Comparison of ENCODE assay signal across 8 cellular contexts in the genomic region with DNA sequence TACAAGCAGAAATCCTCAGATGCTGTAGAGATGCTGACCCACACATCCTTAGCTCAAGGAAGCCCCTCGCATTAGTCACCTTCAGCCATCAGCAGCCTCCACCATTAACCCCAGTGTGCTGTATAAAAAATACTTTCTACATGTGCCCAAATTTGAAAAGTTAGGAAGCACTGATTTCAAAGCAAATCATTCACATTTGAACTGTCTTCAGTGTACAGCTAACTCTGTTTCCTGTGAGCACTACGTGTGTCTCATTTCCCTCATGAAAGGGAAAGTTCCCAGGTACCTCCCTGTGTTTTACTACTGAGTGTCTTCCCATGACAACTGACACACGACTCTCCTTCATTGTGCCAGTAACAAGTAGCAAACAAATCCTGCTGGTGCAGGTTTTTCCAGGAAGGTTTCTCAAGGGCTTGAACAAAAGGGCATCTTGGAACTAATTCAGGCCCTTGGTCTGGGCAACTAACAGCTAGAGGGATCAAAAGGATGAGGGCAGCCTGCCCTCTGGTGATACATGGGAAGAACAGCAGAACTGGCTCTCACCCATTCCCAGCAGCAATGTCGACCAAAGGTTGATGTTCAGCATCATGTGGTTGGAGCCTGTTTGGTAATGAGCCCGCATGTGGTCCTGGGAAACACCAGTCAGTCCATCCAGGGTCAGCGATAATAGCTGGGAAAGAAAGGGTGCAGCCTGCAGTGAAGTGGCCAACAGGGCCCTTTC. TPM values are rescaled to one million over a fixed set of nuclear protein-coding genes. Genes with fewer than 3 reads are reported as not detected.
A peak's percentile ranks its signal among the peaks of the same experiment; 100 is the strongest.
DNase-seq lines count a peak whose midpoint lies in the region; ATAC-seq, FAIRE-seq and TF ChIP-seq lines count a peak whose summit lies in the region.

No MANE protein-coding gene starts in this region.

- FAIRE-seq in D721Med (lab: Jason Lieb, UNC): no peak

- no peaks in the 10 kb centered on the region for H3K9me3 Mint-ChIP-seq in stimulated activated effector memory CD8-positive, alpha-beta T cell treated with anti-CD3 and anti-CD28 coated beads, Interleukin-12 subunit alpha, Interleukin-12 subunit beta, amount 100 ng/mL, for 72 hours

- TF ChIP-seq CTCF in D721Med (IDR thresholded peaks at IDR 0.05; ENCODE audit: insufficient read depth, missing control alignments): peak; percentile 61
- peak; percentile 53 for TF ChIP-seq CTCF in HFF-Myc (IDR thresholded peaks at IDR 0.05; ENCODE audit: low read depth, low read length, missing control alignments)

- intact Hi-C loops in left ventricle myocardium superior (cut with micrococcal nuclease): loop anchor here (10.0 kb wide), 1 partner anchor 141 kb away; the partner anchor contains the start of gene TAC4

- no peak overlapping the region for H3K27ac Mint-ChIP-seq in stimulated activated effector memory CD8-positive, alpha-beta T cell treated with anti-CD3 and anti-CD28 coated beads, Interleukin-12 subunit alpha, Interleukin-12 subunit beta, amount 100 ng/mL, for 72 hours

- peaks cover 45% of the 10 kb centered on the region for H3K4me1 Mint-ChIP-seq in stimulated activated effector memory CD8-positive, alpha-beta T cell treated with anti-CD3 and anti-CD28 coated beads, Interleukin-12 subunit alpha, Interleukin-12 subunit beta, amount 100 ng/mL, for 72 hours

- peaks cover 90% of the 10 kb centered on the region for H3K36me3 Mint-ChIP-seq in stimulated activated effector memory CD8-positive, alpha-beta T cell treated with anti-CD3 and anti-CD28 coated beads, Interleukin-12 subunit alpha, Interleukin-12 subunit beta, amount 100 ng/mL, for 72 hours

- ATAC-seq in left ventricle myocardium superior (peak; percentile 7), HG03442 (IDR thresholded peaks at IDR 0.05; ENCODE audit: unreplicated experiment) (no peak)
- no peak for ATAC-seq in stimulated activated effector memory CD8-positive, alpha-beta T cell treated with anti-CD3 and anti-CD28 coated beads, Interleukin-12 subunit alpha, Interleukin-12 subunit beta, amount 100 ng/mL, for 72 hours

- no peak overlapping the region for H3K4me3 ChIP-seq in HFF-Myc (replicated peaks; ENCODE audit: low read depth, low read length)

- DNase-seq in D721Med (ENCODE audit: insufficient read length, low spot score) (no peak), HFF-Myc (ENCODE audit: extremely low read depth, low read depth) (peak; percentile 12), UCSD-AML1 (lab: John Stamatoyannopoulos, UW; ENCODE audit: unreplicated experiment) (peak; percentile 33), left ventricle myocardium superior (no peak), cortex of kidney (lab: John Stamatoyannopoulos, UW) (no peak)
- no peak for DNase-seq in stimulated activated effector memory CD8-positive, alpha-beta T cell treated with anti-CD3 and anti-CD28 coated beads, Interleukin-12 subunit alpha, Interleukin-12 subunit beta, amount 100 ng/mL, for 72 hours (ENCODE audit: low spot score in 2 of 2)
- DNase-seq in NK-92 treated with Interleukin-12 subunit alpha and Interleukin-12 subunit beta, amount 100 ng/mL, for 24 hours (lab: John Stamatoyannopoulos, UW): no peak

- no peak overlapping the region for H3K4me3 Mint-ChIP-seq in stimulated activated effector memory CD8-positive, alpha-beta T cell treated with anti-CD3 and anti-CD28 coated beads, Interleukin-12 subunit alpha, Interleukin-12 subunit beta, amount 100 ng/mL, for 72 hours

RNA-seq across cellular contexts. Expression of gene SLC35B1, which starts 4.0 kb away (rescaled TPM):
- 61.5 TPM for total RNA-seq in left ventricle myocardium superior

RNA-seq across cellular contexts. Expression of gene SPOP, which starts 25.8 kb away (rescaled TPM):
- total RNA-seq in left ventricle myocardium superior: 77.8 TPM

Comparison
In these comparisons a context has a peak if more than half of its experiments do, and no peak if none do; other contexts are left out.
1. DNase-seq: peak in HFF-Myc (single experiment) and UCSD-AML1 (single experiment); none in D721Med (single experiment), left ventricle myocardium superior (single experiment), stimulated activated effector memory CD8-positive, alpha-beta T cell treated with anti-CD3 and anti-CD28 coated beads, Interleukin-12 subunit alpha, Interleukin-12 subunit beta, amount 100 ng/mL, for 72 hours (0 of 2), cortex of kidney (single experiment) and NK-92 treated with Interleukin-12 subunit alpha and Interleukin-12 subunit beta, amount 100 ng/mL, for 24 hours (single experiment).